ENCODE assay signal across 33 cellular contexts in the genomic region with DNA sequence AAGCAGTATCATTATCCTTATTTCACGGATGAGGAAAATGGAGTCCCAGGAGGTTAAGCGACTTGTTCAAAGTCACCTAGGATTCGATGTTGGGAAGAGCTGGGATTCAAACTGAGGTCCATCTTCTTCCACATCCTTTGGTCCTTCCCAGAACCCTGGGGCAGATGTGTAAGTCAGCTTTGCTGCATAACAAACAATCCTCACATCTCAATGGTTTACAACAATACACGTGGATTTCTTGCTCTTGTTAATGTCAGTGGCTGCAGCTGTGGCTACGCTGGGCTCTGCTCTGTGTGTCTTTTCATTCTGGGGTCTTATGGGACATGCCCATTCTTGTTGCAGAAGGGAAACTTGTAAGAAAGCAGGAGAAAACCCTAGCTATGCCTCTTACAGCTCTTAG.
"Had no signal": no experiment of that assay in that cellular context is flagged by ENCODE, and none has a peak within 500 bp of the region (broad histone marks: within the 10 kb centered on the region; RNA-seq: fewer than 3 reads in every experiment).

No MANE protein-coding gene starts in this region.

- FAIRE-seq: astrocyte, bronchial epithelial cell had no signal

- H3K27me3 ChIP-seq: adrenal gland, ascending aorta, body of pancreas, brain microvascular endothelial cell, breast epithelium, cardiac muscle cell had no signal

- H3K36me3 ChIP-seq: adrenal gland, ascending aorta, brain microvascular endothelial cell, breast epithelium, cardiac muscle cell had no signal

- H3K4me3 ChIP-seq: adrenal gland, ascending aorta, body of pancreas, breast epithelium, cardiac muscle cell had no signal

- ATAC-seq: activated naive CD4-positive, alpha-beta T cell treated with anti-CD3 and anti-CD28 coated beads, Interleukin-2, amount 50 U/mL, for 72 hours; activated naive CD8-positive, alpha-beta T cell treated with anti-CD3 and anti-CD28 coated beads, Interleukin-2, amount 50 U/mL, for 24 hours; activated T-cell treated with anti-CD3 and anti-CD28 coated beads, Interleukin-2, amount 50 U/mL, for 4 hours; activated T-cell treated with anti-CD3 and anti-CD28 coated beads, Interleukin-2, amount 50 U/mL, for 72 hours; activated T-helper 17 cell treated with anti-CD3 and anti-CD28 coated beads, Interleukin-2, amount 50 U/mL, for 72 hours; body of pancreas had no signal

- H3K9me3 ChIP-seq: adrenal gland, ascending aorta, body of pancreas, breast epithelium had no signal

- H3K4me1 ChIP-seq: ascending aorta, body of pancreas, breast epithelium had no signal

- DNase-seq: activated effector memory CD4-positive, alpha-beta T cell treated with anti-CD3 and anti-CD28 coated beads, Interleukin-2, amount 50 U/mL, for 16 hours; activated effector memory CD4-positive, alpha-beta T cell treated with Interleukin-2 at 50 U/mL for 16 hours; activated gamma-delta T cell; activated gamma-delta T cell treated with Interleukin-2 at 50 U/mL for 16 hours; activated naive CD4-positive, alpha-beta T cell; activated naive CD4-positive, alpha-beta T cell treated with anti-CD3 and anti-CD28 coated beads for 36 hours; activated naive CD4-positive, alpha-beta T cell treated with anti-CD3 and anti-CD28 coated beads, Interleukin-2, amount 10 ng/mL, durations not matched to agents 7 days and 5 days; activated naive CD4-positive, alpha-beta T cell treated with anti-CD3 and anti-CD28 coated beads, Interleukin-2, amount 50 U/mL, for 16 hours; activated naive CD4-positive, alpha-beta T cell treated with Interleukin-2 at 50 U/mL for 16 hours; activated naive CD8-positive, alpha-beta T cell treated with anti-CD3 and anti-CD28 coated beads for 36 hours; activated naive CD8-positive, alpha-beta T cell treated with anti-CD3 and anti-CD28 coated beads, Interleukin-2, amount 10 ng/mL, durations not matched to agents 7 days and 5 days; activated naive CD8-positive, alpha-beta T cell treated with anti-CD3 and anti-CD28 coated beads, Interleukin-2, amount 50 U/mL, for 24 hours; activated T-cell treated with anti-CD3 and anti-CD28 coated beads, Interleukin-2, amount 50 U/mL, for 24 hours; activated T-cell treated with anti-CD3 and anti-CD28 coated beads, Interleukin-2, amount 50 U/mL, for 4 hours; activated T-cell treated with anti-CD3 and anti-CD28 coated beads, Interleukin-2, amount 50 U/mL, for 48 hours; activated T-cell treated with anti-CD3 and anti-CD28 coated beads, Interleukin-2, amount 50 U/mL, for 72 hours; adrenal gland; amniotic stem cell; amygdala; anterior cingulate cortex; aorta; body of pancreas; brain microvascular endothelial cell; caudate nucleus; central memory CD4-positive, alpha-beta T cell; cerebellar nuclear complex had no signal

- H3K27ac ChIP-seq: adrenal gland, ascending aorta, body of pancreas, brain microvascular endothelial cell, breast epithelium, cardiac muscle cell had no signal
